In the genomic region with DNA sequence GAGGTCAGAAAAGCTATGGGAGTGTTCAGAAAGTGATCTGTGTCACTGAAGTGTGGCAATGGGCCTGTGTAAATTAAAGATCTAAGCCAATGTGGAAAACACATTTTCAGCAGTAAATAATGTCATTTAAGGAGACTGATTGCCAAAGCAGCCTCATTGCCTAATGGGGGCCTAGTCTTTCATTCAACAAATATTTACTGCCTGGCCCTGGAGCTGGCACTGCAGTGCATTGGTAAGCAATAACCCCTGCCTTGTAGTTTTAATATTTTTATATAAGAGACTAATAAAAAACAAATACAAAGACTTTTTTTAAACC, we compare ENCODE assay signal across 20 cellular contexts.
DNase-seq lines count a peak whose midpoint lies in the region; ATAC-seq and TF ChIP-seq lines count a peak whose summit lies in the region.
"Had no signal": no experiment of that assay in that cellular context is flagged by ENCODE, and none has a peak within 500 bp of the region (broad histone marks: within the 10 kb centered on the region; RNA-seq: fewer than 3 reads in every experiment).

No MANE protein-coding gene starts in this region.

- peaks cover 19% of the 10 kb centered on the region for H3K4me1 Mint-ChIP-seq in type B pancreatic cell (ENCODE audit: unreplicated experiment)
- H3K4me1 Mint-ChIP-seq in Calu3 (ENCODE audit: low read depth, unreplicated experiment) = peaks cover 12% of the 10 kb centered on the region
- H3K4me1 Mint-ChIP-seq: GM23338 had no signal

- no peak overlapping the region for H3K56ac ChIP-seq in mesendoderm (ENCODE audit: low read length)

- H2BK5ac ChIP-seq in mesendoderm (ENCODE audit: low read length) = no peak overlapping the region

- no peak overlapping the region for H2BK15ac ChIP-seq in mesendoderm (replicated peaks; ENCODE audit: low read depth)

- H3K36me3 Mint-ChIP-seq in type B pancreatic cell (no peaks in the 10 kb centered on the region), Calu3 (ENCODE audit: insufficient read depth, unreplicated experiment) (no peaks in the 10 kb centered on the region)
- H3K36me3 Mint-ChIP-seq: stimulated activated memory B cell treated with anti-CD40 and anti-IgM and Interleukin-4, amounts not matched to agents 10 μg/mL and 1 μg/mL and 100 μg/mL, for 72 hours had no signal

- H3K36me3 ChIP-seq in lower lobe of right lung (no peaks in the 10 kb centered on the region), mesendoderm (ENCODE audit: control insufficient read depth, insufficient read depth, low read length) (no peaks in the 10 kb centered on the region)
- H3K36me3 ChIP-seq: right atrium auricular region had no signal

- H4K5ac ChIP-seq in mesendoderm (ENCODE audit: low read length) = no peak overlapping the region

- TF ChIP-seq CTCF in epithelial cell of proximal tubule (conservative IDR thresholded peaks at IDR 0.05; ENCODE audit: low read depth, low read length) (no peak), lower lobe of right lung (IDR thresholded peaks at IDR 0.05) (no peak), type B pancreatic cell (conservative IDR thresholded peaks at IDR 0.05) (no peak), Calu3 (IDR thresholded peaks at IDR 0.05; ENCODE audit: unreplicated experiment) (no peak)

- no peak overlapping the region for H2AK5ac ChIP-seq in mesendoderm (ENCODE audit: low read length)

- H3K27me3 Mint-ChIP-seq in type B pancreatic cell (no peaks in the 10 kb centered on the region), Calu3 (ENCODE audit: unreplicated experiment) (no peaks in the 10 kb centered on the region)
- H3K27me3 Mint-ChIP-seq: stimulated activated memory B cell treated with anti-CD40 and anti-IgM and Interleukin-4, amounts not matched to agents 10 μg/mL and 1 μg/mL and 100 μg/mL, for 72 hours had no signal

- H3K9me3 Mint-ChIP-seq in type B pancreatic cell (peaks cover 4% of the 10 kb centered on the region), Calu3 (ENCODE audit: low read depth, unreplicated experiment) (peaks cover 7% of the 10 kb centered on the region)

- H2BK120ac ChIP-seq in mesendoderm (ENCODE audit: low read depth, low read length) = no peak overlapping the region

- H3K4me1 ChIP-seq in lower lobe of right lung (no peaks in the 10 kb centered on the region), mesendoderm (ENCODE audit: control insufficient read depth, low read depth, low read length) (no peaks in the 10 kb centered on the region)

- H3K79me2 ChIP-seq in mesendoderm (ENCODE audit: control insufficient read depth, insufficient read depth, low read length) = no peaks in the 10 kb centered on the region

- H3K4me3 ChIP-seq in epithelial cell of proximal tubule (ENCODE audit: low read depth, low read length) = no peak overlapping the region
- H3K4me3 ChIP-seq in lower lobe of right lung = no peak overlapping the region
- no peak overlapping the region for H3K4me3 ChIP-seq in mesendoderm (ENCODE audit: low read length)
- H3K4me3 ChIP-seq: GM23338, right atrium auricular region had no signal

- H3K23ac ChIP-seq in mesendoderm (ENCODE audit: low read length) = no peak overlapping the region

- peak; percentile 44 to 69 for ATAC-seq in lower lobe of right lung
- ATAC-seq: GM23338; stimulated activated memory B cell treated with anti-CD40 and anti-IgM and Interleukin-4, amounts not matched to agents 10 μg/mL and 1 μg/mL and 100 μg/mL, for 72 hours had no signal

- H3K9me3 ChIP-seq in lower lobe of right lung = no peaks in the 10 kb centered on the region

- H4K8ac ChIP-seq in mesendoderm (ENCODE audit: low read depth, low read length) = no peak overlapping the region

- H3K27ac ChIP-seq in lower lobe of right lung (no peak overlapping the region), mesendoderm (ENCODE audit: low read depth, low read length) (no peak overlapping the region)
- H3K27ac ChIP-seq: right atrium auricular region had no signal

- DNase-seq in NCI-H748 (lab: John Stamatoyannopoulos, UW; ENCODE audit: unreplicated experiment) (peak; percentile 60), NCI-H748 treated with DMSO at 0.1 percent for 48 hours (lab: John Stamatoyannopoulos, UW) (no peak), epithelial cell of proximal tubule (ENCODE audit: low read depth) (peak; percentile 13), lower lobe of right lung (no peak), type B pancreatic cell (ENCODE audit: extremely low spot score, unreplicated experiment) (no peak), mesendoderm (no peak), Calu3 (no peak)
- no peak for DNase-seq in activated effector memory CD4-positive, alpha-beta T cell treated with Interleukin-2 at 50 U/mL for 16 hours
- DNase-seq: activated CD4-positive, alpha-beta T cell treated with anti-CD3 and anti-CD28 coated beads for 4 hours; activated gamma-delta T cell; KG1; left cardiac atrium; NCI-H1048; NCI-H2029; occipital lobe; Right ventricle myocardium superior; trophoblast cell had no signal

- no peak overlapping the region for H3K18ac ChIP-seq in mesendoderm (ENCODE audit: low read length)

- CTCF ChIA-PET in Calu3 (lab: Charles Lee) = no interaction called here

- H3K4ac ChIP-seq in mesendoderm (ENCODE audit: low read depth, low read length) = no peak overlapping the region

- no peak overlapping the region for H3K4me2 ChIP-seq in mesendoderm (ENCODE audit: low read length)
- H3K4me2 ChIP-seq: GM23338 had no signal

- no peaks in the 10 kb centered on the region for H3K79me1 ChIP-seq in mesendoderm (ENCODE audit: low read length)

- peak overlapping the region; percentile 9 for H3K4me3 Mint-ChIP-seq in type B pancreatic cell
- H3K4me3 Mint-ChIP-seq in Calu3 (ENCODE audit: low read depth, unreplicated experiment) = no peak overlapping the region
- H3K4me3 Mint-ChIP-seq: GM23338; stimulated activated memory B cell treated with anti-CD40 and anti-IgM and Interleukin-4, amounts not matched to agents 10 μg/mL and 1 μg/mL and 100 μg/mL, for 72 hours had no signal

- H3K27me3 ChIP-seq in lower lobe of right lung (ENCODE audit: low read depth) = no peaks in the 10 kb centered on the region
- no peaks in the 10 kb centered on the region for H3K27me3 ChIP-seq in mesendoderm (ENCODE audit: insufficient read depth, low read length, poor library complexity)
- H3K27me3 ChIP-seq: right atrium auricular region had no signal

- no peak overlapping the region for H3K9ac ChIP-seq in mesendoderm (ENCODE audit: low read length)

- intact Hi-C loops in lower lobe of right lung (cut with DNase I) = loop anchor here (10.0 kb wide), 1 partner anchor 316 kb away; no protein-coding TSS in a partner anchor
- intact Hi-C loops in Calu3 (cut with micrococcal nuclease; ENCODE audit: unreplicated experiment) = loop anchor here (10.0 kb wide), 2 partner anchors 176 to 434 kb away; no protein-coding TSS in a partner anchor

- no TSS peak for BruUV-seq in Calu3 (replicated peaks; lab: Mats Ljungman, UMichigan)

- H3K27ac Mint-ChIP-seq in type B pancreatic cell (peak overlapping the region; percentile 46), Calu3 (ENCODE audit: unreplicated experiment) (no peak overlapping the region)
- H3K27ac Mint-ChIP-seq: GM23338; stimulated activated memory B cell treated with anti-CD40 and anti-IgM and Interleukin-4, amounts not matched to agents 10 μg/mL and 1 μg/mL and 100 μg/mL, for 72 hours had no signal

Comparison
In these comparisons a context has a peak if more than half of its experiments do, and no peak if none do; other contexts are left out.
1. DNase-seq: peak in NCI-H748 (single experiment) and epithelial cell of proximal tubule (single experiment); none in NCI-H748 treated with DMSO at 0.1 percent for 48 hours (single experiment), lower lobe of right lung (single experiment), type B pancreatic cell (single experiment), mesendoderm (single experiment), activated effector memory CD4-positive, alpha-beta T cell treated with Interleukin-2 at 50 U/mL for 16 hours (single experiment) and Calu3 (single experiment).